In the genomic region with DNA sequence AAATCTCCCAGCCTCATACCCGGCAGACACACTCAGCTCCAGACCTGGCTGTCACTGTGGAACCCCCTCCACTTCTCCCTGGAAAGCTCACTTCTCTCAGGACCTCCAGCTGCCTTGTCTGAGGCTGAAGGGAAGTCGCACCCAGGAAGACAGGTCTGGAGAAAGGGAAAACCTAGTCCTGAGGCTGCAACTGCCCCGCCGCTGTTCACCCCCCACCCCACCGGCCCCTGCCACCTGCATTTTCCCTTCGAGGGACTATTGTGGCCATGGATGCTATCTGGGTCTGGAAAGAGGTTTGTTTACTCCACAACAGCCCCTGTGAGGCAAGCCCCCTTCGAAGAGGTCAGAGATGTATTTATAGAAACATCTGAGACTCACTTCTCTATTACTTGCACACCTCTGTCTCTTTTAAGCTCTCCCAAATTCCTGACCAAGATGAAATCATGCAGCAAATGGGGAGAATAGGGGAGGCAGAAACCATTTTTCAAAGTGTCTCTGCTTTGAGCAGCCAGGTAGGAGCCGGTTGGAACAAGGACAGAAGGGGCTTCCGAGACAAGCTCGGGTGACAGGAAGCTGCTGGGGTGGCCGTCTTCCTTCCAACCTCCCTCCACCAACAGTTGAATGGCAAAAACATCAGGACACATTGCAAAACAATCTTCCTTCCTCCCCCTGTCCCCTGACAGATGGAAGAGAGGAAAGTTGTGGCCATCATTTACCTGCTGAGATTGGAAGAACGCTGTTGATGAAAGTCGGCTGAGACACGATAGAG, we compare ENCODE assay signal across 12 cellular contexts. TPM values are rescaled to one million over a fixed set of nuclear protein-coding genes. Genes with fewer than 3 reads are reported as not detected.
DNase-seq lines count a peak whose midpoint lies in the region; ATAC-seq and TF ChIP-seq lines count a peak whose summit lies in the region.
"Had no signal": no experiment of that assay in that cellular context is flagged by ENCODE, and none has a peak within 500 bp of the region (broad histone marks: within the 10 kb centered on the region; RNA-seq: fewer than 3 reads in every experiment).

No MANE protein-coding gene starts in this region.

- CTCF ChIA-PET in WTC11 (lab: Charles Lee) (interaction anchor here (1.0 kb wide), 1 partner anchor 315 kb away, joined by 3 read pairs; the partner anchor contains the start of gene CAPN7), HEK293T (lab: Yijun Ruan, JAX) (no interaction called here)
- CTCF ChIA-PET in activated naive CD4-positive, alpha-beta T cell treated with anti-CD3 and anti-CD28 coated beads for 36 hours (lab: Charles Lee) = no interaction called here

- ATAC-seq in heart left ventricle (peak in 2 of 4 donors; percentile 15 to 23), Right ventricle myocardium inferior (no peak), WTC11 (peak; percentile 19; the same call in 1 of the 2 replicates)

- H3K4me3 ChIP-seq in heart left ventricle = peak overlapping the region in 10 of 12 donors; percentile 9 to 57 (median 46)
- H3K4me3 ChIP-seq in tibial artery = peak overlapping the region; percentile 33 to 45
- H3K4me3 ChIP-seq: sigmoid colon had no signal

- TF ChIP-seq CTCF in heart left ventricle (IDR thresholded peaks at IDR 0.05) = no peak
- TF ChIP-seq CTCF in WTC11 (IDR thresholded peaks at IDR 0.05) = no peak
- no peak for TF ChIP-seq CTCF in tibial artery (IDR thresholded peaks at IDR 0.05)

- H3K36me3 ChIP-seq in heart left ventricle (no peaks in the 10 kb centered on the region), tibial artery (no peaks in the 10 kb centered on the region)
- H3K36me3 ChIP-seq: sigmoid colon had no signal

- H3K9me3 ChIP-seq in heart left ventricle (no peaks in the 10 kb centered on the region), tibial artery (no peaks in the 10 kb centered on the region)
- H3K9me3 ChIP-seq: sigmoid colon had no signal

- DNase-seq in heart left ventricle (no peak), Right ventricle myocardium inferior (ENCODE audit: missing footprints) (no peak), WTC11 (ENCODE audit: low spot score) (no peak), immature natural killer cell (no peak), tibial artery (no peak), HEK293T (ENCODE audit: extremely low spot score) (no peak), NCI-H774 (lab: John Stamatoyannopoulos, UW) (no peak)
- DNase-seq in activated naive CD4-positive, alpha-beta T cell treated with anti-CD3 and anti-CD28 coated beads for 36 hours = no peak
- DNase-seq: NCI-H1417 treated with DMSO at 0.1 percent for 48 hours, NCI-H524 treated with DMSO at 0.1 percent for 48 hours, sigmoid colon had no signal

- intact Hi-C loops in heart left ventricle (cut with DNase I) (no loop called here), Right ventricle myocardium inferior (cut with DNase I) (no loop called here), tibial artery (cut with DNase I; ENCODE audit: low total_unique reads) (no loop called here)
- intact Hi-C loops in activated naive CD4-positive, alpha-beta T cell treated with anti-CD3 and anti-CD28 coated beads for 36 hours (cut with micrococcal nuclease) = no loop called here

- H3K4me3 Mint-ChIP-seq in WTC11 (peak overlapping the region; percentile 50), immature natural killer cell (peak overlapping the region; percentile 90 to 98 (median 93))
- H3K4me3 Mint-ChIP-seq in activated naive CD4-positive, alpha-beta T cell treated with anti-CD3 and anti-CD28 coated beads for 36 hours = no peak overlapping the region

- H3K27me3 Mint-ChIP-seq in WTC11 (ENCODE audit: low read depth) = peaks cover 39% of the 10 kb centered on the region
- H3K27me3 Mint-ChIP-seq in immature natural killer cell (ENCODE audit: low read depth in 3 of 3) = peaks cover 0 to 3% (median 2%) of the 10 kb centered on the region in 3 donors
- H3K27me3 Mint-ChIP-seq in activated naive CD4-positive, alpha-beta T cell treated with anti-CD3 and anti-CD28 coated beads for 36 hours (ENCODE audit: low read depth) = peaks cover 3% of the 10 kb centered on the region

- POLR2A ChIA-PET in WTC11 (lab: Charles Lee) = no interaction called here
- POLR2A ChIA-PET in HEK293T (lab: Yijun Ruan, JAX) = no interaction called here

- peaks cover 4% of the 10 kb centered on the region for H3K9me3 Mint-ChIP-seq in WTC11
- no peaks in the 10 kb centered on the region for H3K9me3 Mint-ChIP-seq in immature natural killer cell
- no peaks in the 10 kb centered on the region for H3K9me3 Mint-ChIP-seq in activated naive CD4-positive, alpha-beta T cell treated with anti-CD3 and anti-CD28 coated beads for 36 hours
- H3K9me3 Mint-ChIP-seq: activated T-helper 1 cell treated with anti-CD3 and anti-CD28 coated beads, Interleukin-12 subunit alpha, Interleukin-12 subunit beta, Interleukin-2, Interleukin-4 antibody, amounts not matched to agents 30 ng/mL and 10 ng/mL and 1 ng/mL, durations not matched to agents 14 hours and 24 hours and 36 hours had no signal

- H3K27ac Mint-ChIP-seq in WTC11 (no peak overlapping the region), immature natural killer cell (peak overlapping the region; percentile 73 to 95 (median 90))
- no peak overlapping the region for H3K27ac Mint-ChIP-seq in activated naive CD4-positive, alpha-beta T cell treated with anti-CD3 and anti-CD28 coated beads for 36 hours
- H3K27ac Mint-ChIP-seq: activated T-helper 1 cell treated with anti-CD3 and anti-CD28 coated beads, Interleukin-12 subunit alpha, Interleukin-12 subunit beta, Interleukin-2, Interleukin-4 antibody, amounts not matched to agents 30 ng/mL and 10 ng/mL and 1 ng/mL, durations not matched to agents 14 hours and 24 hours and 36 hours had no signal

- H3K4me1 ChIP-seq in heart left ventricle (peaks cover 0 to 52% (median 13%) of the 10 kb centered on the region in 12 donors), tibial artery (peaks cover 0 to 40% (median 11%) of the 10 kb centered on the region in 4 donors)

- H3K27me3 ChIP-seq in heart left ventricle (no peaks in the 10 kb centered on the region), tibial artery (no peaks in the 10 kb centered on the region)
- H3K27me3 ChIP-seq: sigmoid colon had no signal

- TF ChIP-seq POLR2A in heart left ventricle (IDR thresholded peaks at IDR 0.05) = no peak

- H3K36me3 Mint-ChIP-seq in WTC11 (no peaks in the 10 kb centered on the region), immature natural killer cell (peaks cover 0 to 4% (median 0%) of the 10 kb centered on the region in 3 donors)
- H3K36me3 Mint-ChIP-seq in activated naive CD4-positive, alpha-beta T cell treated with anti-CD3 and anti-CD28 coated beads for 36 hours (ENCODE audit: low read depth) = no peaks in the 10 kb centered on the region

- H3K27ac ChIP-seq in heart left ventricle (peak overlapping the region in 10 of 12 donors; percentile 16 to 91 (median 81)), tibial artery (peak overlapping the region; percentile 46 to 50)

- 14 to 26% (median 21%) methylated on average over 14 of the region's 14 CpGs for WGBS in heart left ventricle, 4 donors

- H3K4me1 Mint-ChIP-seq in WTC11 (peaks cover 19% of the 10 kb centered on the region), immature natural killer cell (peaks cover 66 to 81% of the 10 kb centered on the region in 2 donors)
- H3K4me1 Mint-ChIP-seq in activated naive CD4-positive, alpha-beta T cell treated with anti-CD3 and anti-CD28 coated beads for 36 hours (ENCODE audit: low read depth) = peaks cover 17% of the 10 kb centered on the region

TF ChIP-seq in WTC11, 78 proteins besides CTCF, POLR2A, EP300 and RAD21 (continues in another document):
- no peak for TF ChIP-seq HMGA2 (CRISPR knock-in tag; IDR thresholded peaks at IDR 0.05)
- TF ChIP-seq ATF2 (CRISPR knock-in tag; IDR thresholded peaks at IDR 0.05; ENCODE audit: borderline replicate concordance, low read depth) = no peak
- TF ChIP-seq ZNF317 (CRISPR knock-in tag; IDR thresholded peaks at IDR 0.05; ENCODE audit: borderline replicate concordance, low read depth) = no peak

TF ChIP-seq in HEK293T, 16 proteins besides CTCF, POLR2A, EP300 and RAD21:
- no peak for TF ChIP-seq FOXA1 (IDR thresholded peaks at IDR 0.05)
- no peak for TF ChIP-seq PKNOX1 (IDR thresholded peaks at IDR 0.05)
- TF ChIP-seq L3MBTL2 (conservative IDR thresholded peaks at IDR 0.05) = no peak
- TF ChIP-seq BHLHE40 (IDR thresholded peaks at IDR 0.05; ENCODE audit: borderline replicate concordance) = no peak
- no peak for TF ChIP-seq HDGF (IDR thresholded peaks at IDR 0.05; ENCODE audit: borderline replicate concordance)
- no peak for TF ChIP-seq ELF4 (IDR thresholded peaks at IDR 0.05)
- no peak for TF ChIP-seq FOXK2 (IDR thresholded peaks at IDR 0.05)
- TF ChIP-seq ZNF384 (IDR thresholded peaks at IDR 0.05) = no peak
- TF ChIP-seq SP1 (IDR thresholded peaks at IDR 0.05) = no peak
- TF ChIP-seq CTBP1 (IDR thresholded peaks at IDR 0.05; ENCODE audit: borderline replicate concordance) = no peak
- TF ChIP-seq NFRKB (IDR thresholded peaks at IDR 0.05) = no peak
- TF ChIP-seq SUZ12 (IDR thresholded peaks at IDR 0.05) = no peak
- TF ChIP-seq FOXM1 (IDR thresholded peaks at IDR 0.05; ENCODE audit: borderline replicate concordance) = no peak
- TF ChIP-seq ARNT (IDR thresholded peaks at IDR 0.05) = no peak
- TF ChIP-seq TARDBP (IDR thresholded peaks at IDR 0.05) = no peak
- TF ChIP-seq LEF1 (IDR thresholded peaks at IDR 0.05; ENCODE audit: borderline replicate concordance) = no peak
TF ChIP-seq in HEK293T: peak in this region for 0.

RNA-seq across cellular contexts. Expression of gene COLQ, which starts 0.5 kb away (rescaled TPM):
- 10 to 100 TPM in 6 of 9 donors, 1 to 10 TPM in 3; 3.4 to 33.0 (median 11.0) TPM for total RNA-seq in heart left ventricle
- 1 to 10 TPM; 2.1 to 7.4 TPM for polyA plus RNA-seq in heart left ventricle
- total RNA-seq in Right ventricle myocardium inferior = 1.7 TPM
- 1.2 to 2.2 TPM (median 1.8 TPM) in 3 replicates for total RNA-seq in WTC11 (2021)
- polyA plus RNA-seq in immature natural killer cell = 10 to 100 TPM; 13.3 to 27.8 (median 18.8) TPM
- under 1 TPM; 0.25 to 0.62 TPM for total RNA-seq in activated naive CD4-positive, alpha-beta T cell treated with anti-CD3 and anti-CD28 coated beads for 36 hours

Comparison
In these comparisons a context has a peak if more than half of its experiments do, and no peak if none do; other contexts are left out.
1. H3K27ac Mint-ChIP-seq: peak in immature natural killer cell (6 of 6); none in WTC11 (single experiment) and activated naive CD4-positive, alpha-beta T cell treated with anti-CD3 and anti-CD28 coated beads for 36 hours (single experiment).